1 cellular context compared by ENCODE assay signal in the genomic region with DNA sequence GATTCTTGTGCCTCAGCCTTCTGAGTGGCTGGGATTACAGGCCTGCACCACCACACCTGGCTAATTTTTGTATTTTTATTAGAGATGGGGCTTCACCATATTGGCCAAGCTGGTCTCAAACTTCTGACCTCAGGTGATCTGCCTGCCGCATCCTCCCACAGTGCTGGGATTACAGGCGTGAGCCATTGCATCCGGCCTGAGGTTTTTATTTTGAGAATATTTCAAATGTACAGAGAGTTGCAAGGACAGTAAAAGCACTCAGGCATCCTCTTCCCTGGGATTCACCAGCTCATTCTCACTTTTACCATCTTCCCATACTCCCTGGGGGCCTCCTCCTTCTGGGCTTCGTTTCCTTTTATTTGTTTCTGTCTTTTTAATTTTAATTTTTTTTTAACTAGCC.
TF ChIP-seq lines count a peak whose summit lies in the region.

No MANE protein-coding gene starts in this region.

TF ChIP-seq in A549, 52 proteins besides CTCF, POLR2A, EP300 and RAD21:
- TF ChIP-seq POLR2AphosphoS2 (conservative IDR thresholded peaks at IDR 0.05; ENCODE audit: low read length) (no peak), HEYL (CRISPR knock-in tag; IDR thresholded peaks at IDR 0.05) (no peak), ZFP36 (IDR thresholded peaks at IDR 0.05; ENCODE audit: borderline replicate concordance, partially characterized antibody) (no peak), HDAC2 (IDR thresholded peaks at IDR 0.05) (no peak), RCOR1 (IDR thresholded peaks at IDR 0.05; ENCODE audit: low read depth, low read length) (no peak), GATA3 (IDR thresholded peaks at IDR 0.05; ENCODE audit: borderline replicate concordance) (no peak), RFX5 (IDR thresholded peaks at IDR 0.05) (no peak)
- TF ChIP-seq, protein P1, sequence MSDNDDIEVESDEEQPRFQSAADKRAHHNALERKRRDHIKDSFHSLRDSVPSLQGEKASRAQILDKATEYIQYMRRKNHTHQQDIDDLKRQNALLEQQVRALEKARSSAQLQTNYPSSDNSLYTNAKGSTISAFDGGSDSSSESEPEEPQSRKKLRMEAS (IDR thresholded peaks at IDR 0.05), result no peak
- TF ChIP-seq, protein P2, sequence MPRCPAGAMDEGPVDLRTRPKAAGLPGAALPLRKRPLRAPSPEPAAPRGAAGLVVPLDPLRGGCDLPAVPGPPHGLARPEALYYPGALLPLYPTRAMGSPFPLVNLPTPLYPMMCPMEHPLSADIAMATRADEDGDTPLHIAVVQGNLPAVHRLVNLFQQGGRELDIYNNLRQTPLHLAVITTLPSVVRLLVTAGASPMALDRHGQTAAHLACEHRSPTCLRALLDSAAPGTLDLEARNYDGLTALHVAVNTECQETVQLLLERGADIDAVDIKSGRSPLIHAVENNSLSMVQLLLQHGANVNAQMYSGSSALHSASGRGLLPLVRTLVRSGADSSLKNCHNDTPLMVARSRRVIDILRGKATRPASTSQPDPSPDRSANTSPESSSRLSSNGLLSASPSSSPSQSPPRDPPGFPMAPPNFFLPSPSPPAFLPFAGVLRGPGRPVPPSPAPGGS (IDR thresholded peaks at IDR 0.05), result no peak
TF ChIP-seq in A549: peak in this region for 0.
